33 cellular contexts compared by ENCODE assay signal in genomic region chr2:133573771-133574170, GRCh38. TPM values are rescaled to one million over a fixed set of nuclear protein-coding genes. Genes with fewer than 3 reads are reported as not detected.
"Had no signal": no experiment of that assay in that cellular context is flagged by ENCODE, and none has a peak within 500 bp of the region (broad histone marks: within the 10 kb centered on the region; RNA-seq: fewer than 3 reads in every experiment).

No MANE protein-coding gene starts in this region.

- H3K27me3 ChIP-seq: adrenal gland, body of pancreas, breast epithelium, cardiac muscle cell, colonic mucosa, gastrocnemius medialis had no signal

- H3K9me3 ChIP-seq: adrenal gland, body of pancreas, breast epithelium, colonic mucosa, gastrocnemius medialis had no signal

- H3K36me3 Mint-ChIP-seq: activated CD4-positive, alpha-beta memory T cell treated with anti-CD3 and anti-CD28 coated beads for 36 hours; activated CD8-positive, alpha-beta memory T cell treated with anti-CD3 and anti-CD28 coated beads, Interleukin-2, amount 10 ng/mL, durations not matched to agents 7 days and 5 days; activated naive CD4-positive, alpha-beta T cell treated with anti-CD3 and anti-CD28 coated beads, Interleukin-2, amount 50 U/mL, for 24 hours; activated naive CD8-positive, alpha-beta T cell treated with anti-CD3 and anti-CD28 coated beads for 36 hours had no signal

- DNase-seq: activated CD4-positive, alpha-beta memory T cell treated with anti-CD3 and anti-CD28 coated beads for 36 hours; activated CD4-positive, alpha-beta T cell treated with anti-CD3 and anti-CD28 coated beads for 36 hours; activated CD4-positive, alpha-beta T cell treated with anti-CD3 and anti-CD28 coated beads, Interleukin-2, amount 10 ng/mL, durations not matched to agents 24 days and 14 days; activated CD4-positive, CD25-positive, alpha-beta regulatory T cell; activated CD4-positive, CD25-positive, alpha-beta regulatory T cell treated with anti-CD3 and anti-CD28 coated beads, Interleukin-2, amount 50 U/mL, for 72 hours; activated CD8-positive, alpha-beta memory T cell treated with anti-CD3 and anti-CD28 coated beads, Interleukin-2, amount 10 ng/mL, durations not matched to agents 7 days and 5 days; activated CD8-positive, alpha-beta memory T cell treated with anti-CD3 and anti-CD28 coated beads, Interleukin-2, amount 50 U/mL, for 4 hours; activated CD8-positive, alpha-beta T cell treated with anti-CD3 and anti-CD28 coated beads, Interleukin-2, amount 10 ng/mL, durations not matched to agents 7 days and 5 days; activated effector memory CD4-positive, alpha-beta T cell treated with anti-CD3 and anti-CD28 coated beads, Interleukin-2, amount 50 U/mL, for 16 hours; activated naive CD4-positive, alpha-beta T cell treated with anti-CD3 and anti-CD28 coated beads for 36 hours; activated naive CD8-positive, alpha-beta T cell treated with anti-CD3 and anti-CD28 coated beads for 36 hours; activated naive CD8-positive, alpha-beta T cell treated with anti-CD3 and anti-CD28 coated beads, Interleukin-2, amount 50 U/mL, for 24 hours; activated T-cell treated with anti-CD3 and anti-CD28 coated beads, Interleukin-2, amount 50 U/mL, for 1 hour; activated T-cell treated with anti-CD3 and anti-CD28 coated beads, Interleukin-2, amount 50 U/mL, for 48 hours; adrenal gland; amygdala; aorta; body of pancreas; central memory CD4-positive, alpha-beta T cell; cerebellar nuclear complex; colonic mucosa; effector CD8-positive, alpha-beta T cell; foreskin fibroblast; gastrocnemius medialis; T-helper 2 cell had no signal

- H3K27ac Mint-ChIP-seq: activated CD4-positive, alpha-beta memory T cell treated with anti-CD3 and anti-CD28 coated beads for 36 hours; activated CD4-positive, alpha-beta T cell treated with anti-CD3 and anti-CD28 coated beads for 36 hours; activated CD4-positive, alpha-beta T cell treated with anti-CD3 and anti-CD28 coated beads, Interleukin-2, amount 10 ng/mL, durations not matched to agents 24 days and 14 days; activated CD8-positive, alpha-beta memory T cell treated with anti-CD3 and anti-CD28 coated beads, Interleukin-2, amount 10 ng/mL, durations not matched to agents 7 days and 5 days; activated CD8-positive, alpha-beta T cell treated with anti-CD3 and anti-CD28 coated beads, Interleukin-2, amount 10 ng/mL, durations not matched to agents 7 days and 5 days; activated naive CD4-positive, alpha-beta T cell treated with anti-CD3 and anti-CD28 coated beads for 36 hours; activated naive CD4-positive, alpha-beta T cell treated with anti-CD3 and anti-CD28 coated beads, Interleukin-2, amount 50 U/mL, for 24 hours; activated naive CD8-positive, alpha-beta T cell treated with anti-CD3 and anti-CD28 coated beads for 36 hours; activated naive CD8-positive, alpha-beta T cell treated with anti-CD3 and anti-CD28 coated beads, Interleukin-2, amount 50 U/mL, for 24 hours; activated T-helper 1 cell treated with anti-CD3 and anti-CD28 coated beads, Interleukin-12 subunit alpha, Interleukin-12 subunit beta, Interleukin-2, Interleukin-4 antibody, amounts not matched to agents 30 ng/mL and 10 ng/mL and 1 ng/mL, durations not matched to agents 14 hours and 24 hours and 36 hours; activated T-helper 2 cell treated with anti-CD3 and anti-CD28 coated beads, Interferon-gamma antibody, Interleukin-2, Interleukin-4, amounts not matched to agents 10 μg/mL and 5 μg/mL and 100 μg/mL, durations not matched to agents 14 hours and 24 hours and 36 hours had no signal

- ATAC-seq: activated CD4-positive, alpha-beta T cell treated with anti-CD3 and anti-CD28 coated beads for 36 hours; activated CD8-positive, alpha-beta memory T cell treated with anti-CD3 and anti-CD28 coated beads, Interleukin-2, amount 10 ng/mL, durations not matched to agents 7 days and 5 days; activated CD8-positive, alpha-beta T cell treated with anti-CD3 and anti-CD28 coated beads, Interleukin-2, amount 10 ng/mL, durations not matched to agents 7 days and 5 days; activated naive CD8-positive, alpha-beta T cell treated with anti-CD3 and anti-CD28 coated beads, Interleukin-2, amount 50 U/mL, for 24 hours; body of pancreas; esophagus mucosa; gastrocnemius medialis had no signal

- H3K9me3 Mint-ChIP-seq: activated CD4-positive, alpha-beta memory T cell treated with anti-CD3 and anti-CD28 coated beads for 36 hours; activated CD4-positive, alpha-beta T cell treated with anti-CD3 and anti-CD28 coated beads, Interleukin-2, amount 10 ng/mL, durations not matched to agents 24 days and 14 days; activated naive CD4-positive, alpha-beta T cell treated with anti-CD3 and anti-CD28 coated beads for 36 hours; activated naive CD4-positive, alpha-beta T cell treated with anti-CD3 and anti-CD28 coated beads, Interleukin-2, amount 50 U/mL, for 24 hours; activated naive CD8-positive, alpha-beta T cell treated with anti-CD3 and anti-CD28 coated beads for 36 hours; activated naive CD8-positive, alpha-beta T cell treated with anti-CD3 and anti-CD28 coated beads, Interleukin-2, amount 50 U/mL, for 24 hours; activated T-helper 1 cell treated with anti-CD3 and anti-CD28 coated beads, Interleukin-12 subunit alpha, Interleukin-12 subunit beta, Interleukin-2, Interleukin-4 antibody, amounts not matched to agents 30 ng/mL and 10 ng/mL and 1 ng/mL, durations not matched to agents 14 hours and 24 hours and 36 hours; activated T-helper 2 cell treated with anti-CD3 and anti-CD28 coated beads, Interferon-gamma antibody, Interleukin-2, Interleukin-4, amounts not matched to agents 10 μg/mL and 5 μg/mL and 100 μg/mL, durations not matched to agents 14 hours and 24 hours and 36 hours had no signal

- H3K27ac ChIP-seq: adrenal gland, body of pancreas, breast epithelium, cardiac muscle cell, colonic mucosa, gastrocnemius medialis had no signal

- H3K27me3 Mint-ChIP-seq: activated naive CD4-positive, alpha-beta T cell treated with anti-CD3 and anti-CD28 coated beads, Interleukin-2, amount 50 U/mL, for 24 hours had no signal

- H3K4me1 Mint-ChIP-seq: activated CD4-positive, alpha-beta T cell treated with anti-CD3 and anti-CD28 coated beads for 36 hours; activated CD4-positive, alpha-beta T cell treated with anti-CD3 and anti-CD28 coated beads, Interleukin-2, amount 10 ng/mL, durations not matched to agents 24 days and 14 days; activated CD8-positive, alpha-beta memory T cell treated with anti-CD3 and anti-CD28 coated beads, Interleukin-2, amount 10 ng/mL, durations not matched to agents 7 days and 5 days; activated naive CD4-positive, alpha-beta T cell treated with anti-CD3 and anti-CD28 coated beads, Interleukin-2, amount 50 U/mL, for 24 hours; activated naive CD8-positive, alpha-beta T cell treated with anti-CD3 and anti-CD28 coated beads for 36 hours; activated naive CD8-positive, alpha-beta T cell treated with anti-CD3 and anti-CD28 coated beads, Interleukin-2, amount 50 U/mL, for 24 hours had no signal

- H3K4me3 Mint-ChIP-seq: activated CD4-positive, alpha-beta memory T cell treated with anti-CD3 and anti-CD28 coated beads for 36 hours; activated CD4-positive, alpha-beta T cell treated with anti-CD3 and anti-CD28 coated beads for 36 hours; activated CD4-positive, alpha-beta T cell treated with anti-CD3 and anti-CD28 coated beads, Interleukin-2, amount 10 ng/mL, durations not matched to agents 24 days and 14 days; activated CD8-positive, alpha-beta memory T cell treated with anti-CD3 and anti-CD28 coated beads, Interleukin-2, amount 10 ng/mL, durations not matched to agents 7 days and 5 days; activated CD8-positive, alpha-beta T cell treated with anti-CD3 and anti-CD28 coated beads, Interleukin-2, amount 10 ng/mL, durations not matched to agents 7 days and 5 days; activated naive CD4-positive, alpha-beta T cell treated with anti-CD3 and anti-CD28 coated beads for 36 hours; activated naive CD4-positive, alpha-beta T cell treated with anti-CD3 and anti-CD28 coated beads, Interleukin-2, amount 50 U/mL, for 24 hours; activated naive CD8-positive, alpha-beta T cell treated with anti-CD3 and anti-CD28 coated beads for 36 hours; activated naive CD8-positive, alpha-beta T cell treated with anti-CD3 and anti-CD28 coated beads, Interleukin-2, amount 50 U/mL, for 24 hours; activated T-helper 1 cell treated with anti-CD3 and anti-CD28 coated beads, Interleukin-12 subunit alpha, Interleukin-12 subunit beta, Interleukin-2, Interleukin-4 antibody, amounts not matched to agents 30 ng/mL and 10 ng/mL and 1 ng/mL, durations not matched to agents 14 hours and 24 hours and 36 hours had no signal

- H3K36me3 ChIP-seq: adrenal gland, breast epithelium, cardiac muscle cell, colonic mucosa, gastrocnemius medialis had no signal

- H3K4me1 ChIP-seq: adrenal gland, body of pancreas, colonic mucosa, gastrocnemius medialis had no signal

- H3K4me3 ChIP-seq: adrenal gland, body of pancreas, breast epithelium, cardiac muscle cell, colonic mucosa, gastrocnemius medialis had no signal

RNA-seq across cellular contexts. Expression of gene NCKAP5, which starts 5.5 kb away (rescaled TPM):
- total RNA-seq: activated CD4-positive, alpha-beta memory T cell treated with anti-CD3 and anti-CD28 coated beads for 36 hours; activated CD4-positive, alpha-beta T cell treated with anti-CD3 and anti-CD28 coated beads for 36 hours; activated CD4-positive, alpha-beta T cell treated with anti-CD3 and anti-CD28 coated beads, Interleukin-2, amount 10 ng/mL, durations not matched to agents 24 days and 14 days; activated CD8-positive, alpha-beta memory T cell treated with anti-CD3 and anti-CD28 coated beads for 36 hours; activated CD8-positive, alpha-beta memory T cell treated with anti-CD3 and anti-CD28 coated beads, Interleukin-2, amount 10 ng/mL, durations not matched to agents 7 days and 5 days; activated CD8-positive, alpha-beta T cell treated with anti-CD3 and anti-CD28 coated beads, Interleukin-2, amount 10 ng/mL, durations not matched to agents 7 days and 5 days; activated naive CD4-positive, alpha-beta T cell treated with anti-CD3 and anti-CD28 coated beads for 36 hours; activated naive CD8-positive, alpha-beta T cell treated with anti-CD3 and anti-CD28 coated beads for 36 hours; activated T-helper 1 cell treated with anti-CD3 and anti-CD28 coated beads, Interleukin-12 subunit alpha, Interleukin-12 subunit beta, Interleukin-2, Interleukin-4 antibody, amounts not matched to agents 30 ng/mL and 10 ng/mL and 1 ng/mL, durations not matched to agents 14 hours and 24 hours and 36 hours; activated T-helper 2 cell treated with anti-CD3 and anti-CD28 coated beads, Interferon-gamma antibody, Interleukin-2, Interleukin-4, amounts not matched to agents 10 μg/mL and 5 μg/mL and 100 μg/mL, durations not matched to agents 14 hours and 24 hours and 36 hours; T-helper 1 cell treated with Interleukin-12 subunit alpha and Interleukin-12 subunit beta and Interleukin-4 antibody, amounts not matched to agents 30 ng/mL and 1 ng/mL, for 36 hours had no signal
